23 cellular contexts compared by ENCODE assay signal in genomic region chr2:7997279-7997678, GRCh38.
"Had no signal": no experiment of that assay in that cellular context is flagged by ENCODE, and none has a peak within 500 bp of the region (broad histone marks: within the 10 kb centered on the region; RNA-seq: fewer than 3 reads in every experiment).

No MANE protein-coding gene starts in this region.

- DNase-seq: activated CD4-positive, alpha-beta T cell treated with anti-CD3 and anti-CD28 coated beads, Interleukin-2, amount 50 U/mL, for 1 hour; activated CD4-positive, CD25-positive, alpha-beta regulatory T cell treated with anti-CD3 and anti-CD28 coated beads, Interleukin-2, amount 50 U/mL, for 72 hours; activated CD8-positive, alpha-beta T cell treated with anti-CD3 and anti-CD28 coated beads for 36 hours; activated effector memory CD4-positive, alpha-beta T cell treated with Interleukin-2 at 50 U/mL for 16 hours; activated naive CD4-positive, alpha-beta T cell treated with Interleukin-2 at 50 U/mL for 16 hours; activated T-cell treated with anti-CD3 and anti-CD28 coated beads, Interleukin-2, amount 50 U/mL, for 4 hours; anterior cingulate cortex; cerebellar nuclear complex; colonic mucosa; dorsolateral prefrontal cortex; effector memory CD4-positive, alpha-beta T cell; islet precursor cell; left ventricle myocardium superior; mucosa of descending colon; right lobe of liver; stimulated activated CD4-positive, alpha-beta T cell treated with anti-CD3 and anti-CD28 coated beads, Interleukin-2, amount 100 ng/mL, for 48 hours; stimulated activated naive CD8-positive, alpha-beta T cell treated with anti-CD3 and anti-CD28 coated beads, Interleukin-15, Interleukin-2, amounts not matched to agents 100 U/mL and 50 U/mL, for 24 hours; T-helper 17 cell; T1000; testis; transverse colon had no signal

- ATAC-seq: activated CD8-positive, alpha-beta T cell treated with anti-CD3 and anti-CD28 coated beads for 36 hours; activated T-cell treated with anti-CD3 and anti-CD28 coated beads, Interleukin-2, amount 50 U/mL, for 4 hours; left ventricle myocardium superior; mucosa of descending colon; right lobe of liver; stimulated activated naive CD8-positive, alpha-beta T cell treated with anti-CD3 and anti-CD28 coated beads, Interleukin-15, Interleukin-2, amounts not matched to agents 100 U/mL and 50 U/mL, for 24 hours; T-helper 17 cell had no signal

- H3K27me3 Mint-ChIP-seq: activated CD8-positive, alpha-beta T cell treated with anti-CD3 and anti-CD28 coated beads for 36 hours; activated naive CD8-positive, alpha-beta T cell; T-helper 17 cell had no signal

- H3K4me3 Mint-ChIP-seq: activated CD8-positive, alpha-beta T cell treated with anti-CD3 and anti-CD28 coated beads for 36 hours; activated naive CD8-positive, alpha-beta T cell; activated T-cell treated with anti-CD3 and anti-CD28 coated beads, Interleukin-2, amount 50 U/mL, for 4 hours; nephron; T-helper 17 cell had no signal

- H3K9me3 Mint-ChIP-seq: activated CD8-positive, alpha-beta T cell treated with anti-CD3 and anti-CD28 coated beads for 36 hours; activated T-cell treated with anti-CD3 and anti-CD28 coated beads, Interleukin-2, amount 50 U/mL, for 4 hours had no signal

- H3K27me3 ChIP-seq: colonic mucosa, dorsolateral prefrontal cortex, right lobe of liver, testis, transverse colon had no signal

- H3K9me3 ChIP-seq: colonic mucosa, mucosa of descending colon, right lobe of liver, testis, transverse colon had no signal

- H3K27ac Mint-ChIP-seq: activated CD8-positive, alpha-beta T cell treated with anti-CD3 and anti-CD28 coated beads for 36 hours; activated naive CD8-positive, alpha-beta T cell had no signal

- H3K27ac ChIP-seq: colonic mucosa, dorsolateral prefrontal cortex, right lobe of liver, testis, transverse colon had no signal

- H3K36me3 ChIP-seq: colonic mucosa, right lobe of liver, transverse colon had no signal

- H3K36me3 Mint-ChIP-seq: activated naive CD8-positive, alpha-beta T cell had no signal

- H3K4me1 ChIP-seq: colonic mucosa, right lobe of liver, transverse colon had no signal

- H3K4me3 ChIP-seq: colonic mucosa, dorsolateral prefrontal cortex, mucosa of descending colon, right lobe of liver, testis, transverse colon had no signal
